9 cellular contexts compared by ENCODE assay signal in genomic region chr12:124188561-124189405, GRCh38.
A peak's percentile ranks its signal among the peaks of the same experiment; 100 is the strongest.
DNase-seq lines count a peak whose midpoint lies in the region; ATAC-seq and TF ChIP-seq lines count a peak whose summit lies in the region.
"Had no signal": no experiment of that assay in that cellular context is flagged by ENCODE, and none has a peak within 500 bp of the region (broad histone marks: within the 10 kb centered on the region; RNA-seq: fewer than 3 reads in every experiment).

No MANE protein-coding gene starts in this region.

- DNase-seq in COLO668 (lab: John Stamatoyannopoulos, UW; ENCODE audit: unreplicated experiment): peak; percentile 78
- peak; percentile 97 for DNase-seq in NCI-H146 (lab: John Stamatoyannopoulos, UW)
- peak; percentile 10 to 36 for DNase-seq in cardiac fibroblast (ENCODE audit: low read depth in 2 of 2)
- peak; percentile 5 for DNase-seq in middle frontal gyrus (ENCODE audit: extremely low spot score, low spot score)
- no peak for DNase-seq in occipital lobe (lab: John Stamatoyannopoulos, UW)
- DNase-seq in DMS53 treated with DMSO at 0.1 percent for 48 hours (lab: John Stamatoyannopoulos, UW; ENCODE audit: unreplicated experiment): no peak
- DNase-seq in HEK293T (ENCODE audit: extremely low spot score): no peak

- H3K4me3 ChIP-seq in cardiac fibroblast (replicated peaks in 1 of 2; ENCODE audit: low read depth in 2 of 2, low read length in 2 of 2): no peak overlapping the region
- H3K4me3 ChIP-seq: vagina had no signal

- POLR2A ChIA-PET in HEK293T (lab: Yijun Ruan, JAX): no interaction called here

- CTCF ChIA-PET in HEK293T (lab: Yijun Ruan, JAX): no interaction called here

- ATAC-seq in HG02798 (IDR thresholded peaks at IDR 0.05; ENCODE audit: poor library complexity, unreplicated experiment): no peak

- TF ChIP-seq CTCF in cardiac fibroblast (IDR thresholded peaks at IDR 0.05; ENCODE audit: low read depth, low read length): no peak

TF ChIP-seq in HEK293T, 16 proteins besides CTCF, POLR2A, EP300 and RAD21:
- TF ChIP-seq SP1 (IDR thresholded peaks at IDR 0.05) (no peak), CTBP1 (IDR thresholded peaks at IDR 0.05; ENCODE audit: borderline replicate concordance) (no peak), PKNOX1 (IDR thresholded peaks at IDR 0.05) (no peak), LEF1 (IDR thresholded peaks at IDR 0.05; ENCODE audit: borderline replicate concordance) (no peak), ARNT (IDR thresholded peaks at IDR 0.05) (no peak), FOXA1 (IDR thresholded peaks at IDR 0.05) (no peak), BHLHE40 (IDR thresholded peaks at IDR 0.05; ENCODE audit: borderline replicate concordance) (no peak), ELF4 (IDR thresholded peaks at IDR 0.05) (no peak)

Comparison
In these comparisons a context has a peak if more than half of its experiments do, and no peak if none do; other contexts are left out.
1. DNase-seq: peak in COLO668 (single experiment), NCI-H146 (single experiment), cardiac fibroblast (2 of 2) and middle frontal gyrus (single experiment); none in occipital lobe (single experiment), DMS53 treated with DMSO at 0.1 percent for 48 hours (single experiment) and HEK293T (single experiment).